Comparison of ENCODE assay signal across 6 cellular contexts in the genomic region with DNA sequence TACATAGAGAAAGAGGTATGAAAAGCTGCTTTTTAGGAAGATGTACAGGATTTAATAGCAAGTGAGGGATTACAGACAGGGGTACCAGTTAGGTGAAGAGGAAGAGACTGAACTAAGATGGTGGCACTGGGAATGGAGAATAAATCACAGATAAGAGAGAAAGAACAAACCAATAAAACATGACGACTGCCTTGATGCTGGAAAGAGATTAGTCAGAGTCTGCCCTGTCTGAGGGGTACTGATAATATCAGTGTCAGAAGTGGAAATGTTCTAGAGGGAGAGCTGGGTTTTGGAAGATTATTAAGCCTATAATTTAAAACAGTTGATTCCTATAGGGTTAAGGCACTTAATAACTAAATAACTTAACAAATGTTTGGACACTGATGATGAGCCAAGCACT.
"Had no signal": no experiment of that assay in that cellular context is flagged by ENCODE, and none has a peak within 500 bp of the region (broad histone marks: within the 10 kb centered on the region; RNA-seq: fewer than 3 reads in every experiment).

No MANE protein-coding gene starts in this region.

- DNase-seq: IMR-90, KBM-7, KG1 had no signal

- H3K27ac ChIP-seq: HL-60 had no signal

- H3K4me3 ChIP-seq: K562 had no signal

- ATAC-seq: HepG2, K562 had no signal
